ENCODE assay signal across 8 cellular contexts in genomic region chr5:112976432-112977309, GRCh38. TPM values are rescaled to one million over a fixed set of nuclear protein-coding genes. Genes with fewer than 3 reads are reported as not detected.
DNase-seq lines count a peak whose midpoint lies in the region; ATAC-seq lines count a peak whose summit lies in the region.

TSS of gene DCP2 (plus strand) at chr5:112976798. CDS start at chr5:112976934, 136 bp downstream.

- H4K20me1 ChIP-seq in BLaER1 treated with 17β-estradiol and CSF1 and Interleukin-3, amounts not matched to agents 10 nM and 100 nM = peaks cover 13 to 43% (median 36%) of the 10 kb centered on the region in 11 experiments; a peak in 20 of 22 replicates

- H3K9me3 ChIP-seq in BLaER1 treated with 17β-estradiol and CSF1 and Interleukin-3, amounts not matched to agents 10 nM and 100 nM (replicated peaks in 1 of 11) = peaks cover 0 to 7% (median 0%) of the 10 kb centered on the region in 11 experiments; a peak in 2 of 22 replicates

- H3K4me3 ChIP-seq in BLaER1 treated with 17β-estradiol and CSF1 and Interleukin-3, amounts not matched to agents 10 nM and 100 nM = peak within 1 kb of the TSS; percentile 77 to 95 (median 87)

- peak; percentile 99 for DNase-seq in NCI-H748 (lab: John Stamatoyannopoulos, UW; ENCODE audit: unreplicated experiment)
- peak; percentile 91 for DNase-seq in activated CD4-positive, alpha-beta T cell treated with anti-CD3 and anti-CD28 coated beads, Interleukin-2, amount 50 U/mL, for 1 hour
- DNase-seq in cortex of kidney (lab: John Stamatoyannopoulos, UW) = peak; percentile 35
- DNase-seq in left colon = peak; percentile 93 to 94
- DNase-seq in stimulated activated CD4-positive, alpha-beta T cell treated with anti-CD3 and anti-CD28 coated beads, Interleukin-1b, Interleukin-23, amount 100 ng/mL, for 48 hours = peak; percentile 95

- peak; percentile 97 for ATAC-seq in GM19351 (IDR thresholded peaks at IDR 0.05; ENCODE audit: unreplicated experiment)
- ATAC-seq in HG03521 (IDR thresholded peaks at IDR 0.05; ENCODE audit: unreplicated experiment) = peak; percentile 98
- ATAC-seq in left colon = peak; percentile 98

- peak within 1 kb of the TSS; percentile 74 to 98 (median 94) for H3K27ac ChIP-seq in BLaER1 treated with 17β-estradiol and CSF1 and Interleukin-3, amounts not matched to agents 10 nM and 100 nM

- H3K4me1 ChIP-seq in BLaER1 treated with 17β-estradiol and CSF1 and Interleukin-3, amounts not matched to agents 10 nM and 100 nM = peaks cover 11 to 33% (median 21%) of the 10 kb centered on the region in 10 experiments; a peak in 18 of 20 replicates

- peaks cover 9 to 24% (median 12%) of the 10 kb centered on the region in 11 experiments for H3K36me3 ChIP-seq in BLaER1 treated with 17β-estradiol and CSF1 and Interleukin-3, amounts not matched to agents 10 nM and 100 nM

- no peaks in the 10 kb centered on the region for H3K27me3 ChIP-seq in BLaER1 treated with 17β-estradiol and CSF1 and Interleukin-3, amounts not matched to agents 10 nM and 100 nM

- intact Hi-C loops in left colon (cut with DNase I, micrococcal nuclease) = no loop called here

- peak within 1 kb of the TSS; percentile 90 to 98 (median 94) for H3K9ac ChIP-seq in BLaER1 treated with 17β-estradiol and CSF1 and Interleukin-3, amounts not matched to agents 10 nM and 100 nM

- H3K4me2 ChIP-seq in BLaER1 treated with 17β-estradiol and CSF1 and Interleukin-3, amounts not matched to agents 10 nM and 100 nM = peak within 1 kb of the TSS; percentile 69 to 93 (median 85)

RNA-seq across cellular contexts. Expression of gene DCP2, which starts in this region (rescaled TPM):
- 10 to 100 TPM; 24.3 to 35.0 TPM for total RNA-seq in left colon

Comparison
In these comparisons a context has a peak if more than half of its experiments do, and no peak if none do; other contexts are left out.
1. Peak in every context shown above with its lines: DNase-seq, ATAC-seq, H3K4me3 ChIP-seq and H3K27ac ChIP-seq.
2. DNase-seq: peak in every context shown above with its lines; median percentile 99 in NCI-H748; 95 in stimulated activated CD4-positive, alpha-beta T cell treated with anti-CD3 and anti-CD28 coated beads, Interleukin-1b, Interleukin-23, amount 100 ng/mL, for 48 hours; 94 in left colon; 91 in activated CD4-positive, alpha-beta T cell treated with anti-CD3 and anti-CD28 coated beads, Interleukin-2, amount 50 U/mL, for 1 hour; 35 in cortex of kidney.